Comparison of ENCODE assay signal across 21 cellular contexts in genomic region chr11:83574516-83574915, GRCh38.
A peak's percentile ranks its signal among the peaks of the same experiment; 100 is the strongest.
DNase-seq lines count a peak whose midpoint lies in the region; ATAC-seq and TF ChIP-seq lines count a peak whose summit lies in the region.
"Had no signal": no experiment of that assay in that cellular context is flagged by ENCODE, and none has a peak within 500 bp of the region (broad histone marks: within the 10 kb centered on the region; RNA-seq: fewer than 3 reads in every experiment).

No MANE protein-coding gene starts in this region.

- no peaks in the 10 kb centered on the region for H3K36me3 Mint-ChIP-seq in activated T-cell treated with anti-CD3 and anti-CD28 coated beads, Interleukin-2, amount 50 U/mL, for 4 hours (ENCODE audit: insufficient read depth)
- H3K36me3 Mint-ChIP-seq: activated naive CD4-positive, alpha-beta T cell treated with anti-CD3 and anti-CD28 coated beads, Interleukin-2, amount 50 U/mL, for 24 hours; brain; CD8-positive, alpha-beta memory T cell; WTC11 had no signal

- H3K27me3 Mint-ChIP-seq in activated T-cell treated with anti-CD3 and anti-CD28 coated beads, Interleukin-2, amount 50 U/mL, for 4 hours (ENCODE audit: low read depth) = peaks cover 4% of the 10 kb centered on the region
- H3K27me3 Mint-ChIP-seq: activated naive CD4-positive, alpha-beta T cell treated with anti-CD3 and anti-CD28 coated beads, Interleukin-2, amount 50 U/mL, for 24 hours; brain; CD8-positive, alpha-beta memory T cell; dendritic cell treated with granulocyte-macrophage colony-stimulating factor and Interleukin-4, amounts not matched to agents 40 ng/mL and 50 ng/mL, for 4 days had no signal

- H3K4me1 Mint-ChIP-seq in activated T-cell treated with anti-CD3 and anti-CD28 coated beads, Interleukin-2, amount 50 U/mL, for 4 hours (ENCODE audit: low read depth) = no peaks in the 10 kb centered on the region
- H3K4me1 Mint-ChIP-seq: activated naive CD4-positive, alpha-beta T cell treated with anti-CD3 and anti-CD28 coated beads, Interleukin-2, amount 50 U/mL, for 24 hours; CD8-positive, alpha-beta memory T cell had no signal

- TF ChIP-seq CTCF in RWPE1 (conservative IDR thresholded peaks at IDR 0.05; ENCODE audit: low read depth) = no peak
- TF ChIP-seq CTCF in omental fat pad (IDR thresholded peaks at IDR 0.05) = no peak
- TF ChIP-seq CTCF in GM13977 (IDR thresholded peaks at IDR 0.05; ENCODE audit: extremely low read depth, insufficient read depth, missing control alignments) = no peak

- POLR2A ChIA-PET in RWPE1 (lab: Yijun Ruan, JAX; ENCODE audit: low non-redundant PET) = no interaction called here

- CTCF ChIA-PET in RWPE1 (lab: Yijun Ruan, JAX) = no interaction called here

- H3K4me3 Mint-ChIP-seq in activated T-cell treated with anti-CD3 and anti-CD28 coated beads, Interleukin-2, amount 50 U/mL, for 4 hours = no peak overlapping the region
- H3K4me3 Mint-ChIP-seq: activated CD8-positive, alpha-beta T cell treated with anti-CD3 and anti-CD28 coated beads, Interleukin-2, amount 10 ng/mL, durations not matched to agents 7 days and 5 days; activated naive CD4-positive, alpha-beta T cell treated with anti-CD3 and anti-CD28 coated beads, Interleukin-2, amount 50 U/mL, for 24 hours; brain; CD8-positive, alpha-beta memory T cell; dendritic cell treated with granulocyte-macrophage colony-stimulating factor and Interleukin-4, amounts not matched to agents 40 ng/mL and 50 ng/mL, for 4 days; WTC11 had no signal

- no peaks in the 10 kb centered on the region for H3K9me3 Mint-ChIP-seq in activated T-cell treated with anti-CD3 and anti-CD28 coated beads, Interleukin-2, amount 50 U/mL, for 4 hours
- H3K9me3 Mint-ChIP-seq: activated naive CD4-positive, alpha-beta T cell treated with anti-CD3 and anti-CD28 coated beads, Interleukin-2, amount 50 U/mL, for 24 hours; brain; dendritic cell treated with granulocyte-macrophage colony-stimulating factor and Interleukin-4, amounts not matched to agents 40 ng/mL and 50 ng/mL, for 4 days; WTC11 had no signal

- ATAC-seq in omental fat pad (ENCODE audit: low FRiP score) (peak; percentile 52), HG03457 (IDR thresholded peaks at IDR 0.05; ENCODE audit: unreplicated experiment) (no peak)
- no peak for ATAC-seq in activated T-cell treated with anti-CD3 and anti-CD28 coated beads, Interleukin-2, amount 50 U/mL, for 4 hours
- ATAC-seq: activated CD8-positive, alpha-beta T cell treated with anti-CD3 and anti-CD28 coated beads, Interleukin-2, amount 10 ng/mL, durations not matched to agents 7 days and 5 days; left lung; WTC11 had no signal

- in situ Hi-C loops in GM13977 (cut with MboI; ENCODE audit: low pct_unique_long_range_greater_than_20kb, low sequenced_read_pairs, unreplicated experiment) = no loop called here

- H3K27ac ChIP-seq in RWPE1 (no peak overlapping the region), epithelial cell of prostate (peak overlapping the region; percentile 18)
- H3K27ac ChIP-seq: left lung had no signal

- DNase-seq in EL (peak; percentile 37), RWPE1 (ENCODE audit: low spot score) (peak; percentile 8), epithelial cell of prostate (ENCODE audit: low read depth, low spot score) (peak; percentile 18), omental fat pad (ENCODE audit: low spot score) (no peak), GM13977 (ENCODE audit: low spot score) (no peak)
- DNase-seq in central memory CD4-positive, alpha-beta T cell = no peak
- no peak for DNase-seq in activated T-cell treated with anti-CD3 and anti-CD28 coated beads, Interleukin-2, amount 50 U/mL, for 4 hours
- DNase-seq: activated CD8-positive, alpha-beta T cell treated with anti-CD3 and anti-CD28 coated beads, Interleukin-2, amount 10 ng/mL, durations not matched to agents 7 days and 5 days; activated T-cell treated with anti-CD3 and anti-CD28 coated beads, Interleukin-2, amount 50 U/mL, for 48 hours; CD8-positive, alpha-beta memory T cell; DMS79 treated with DMSO at 0.1 percent for 48 hours; glutamatergic neuron; left lung; NCI-H526 treated with DMSO at 0.1 percent for 48 hours; SHP77 treated with DMSO at 0.1 percent for 48 hours; T-helper 2 cell had no signal

Comparison
In these comparisons a context has a peak if more than half of its experiments do, and no peak if none do; other contexts are left out.
1. DNase-seq: peak in EL (single experiment), RWPE1 (single experiment) and epithelial cell of prostate (single experiment); none in omental fat pad (single experiment), central memory CD4-positive, alpha-beta T cell (single experiment), activated T-cell treated with anti-CD3 and anti-CD28 coated beads, Interleukin-2, amount 50 U/mL, for 4 hours (single experiment) and GM13977 (single experiment).